Comparison of ENCODE assay signal across 1 cellular context in the genomic region with DNA sequence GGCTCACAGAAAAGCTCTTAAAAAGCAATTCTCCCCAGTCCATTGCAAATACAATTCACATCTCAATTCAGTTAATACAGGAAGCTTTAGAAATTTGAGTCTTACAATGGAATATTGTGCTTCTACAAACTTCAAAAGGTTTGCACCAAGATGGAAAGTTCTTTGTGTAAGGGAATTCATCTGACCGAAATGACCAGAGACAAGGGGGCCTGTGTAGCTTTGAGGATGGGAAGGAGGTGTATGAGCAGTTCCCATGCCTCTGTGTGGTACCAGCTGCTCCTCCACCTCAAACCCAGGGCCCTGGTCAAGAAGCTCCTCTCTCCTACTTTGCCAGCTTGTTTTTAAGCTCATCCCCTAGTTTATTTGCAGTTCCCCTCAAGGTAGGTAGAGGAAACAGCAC.
TF ChIP-seq lines count a peak whose summit lies in the region.

No MANE protein-coding gene starts in this region.

TF ChIP-seq in GM23338, 12 proteins besides CTCF, POLR2A, EP300 and RAD21:
- TF ChIP-seq, protein P1, sequence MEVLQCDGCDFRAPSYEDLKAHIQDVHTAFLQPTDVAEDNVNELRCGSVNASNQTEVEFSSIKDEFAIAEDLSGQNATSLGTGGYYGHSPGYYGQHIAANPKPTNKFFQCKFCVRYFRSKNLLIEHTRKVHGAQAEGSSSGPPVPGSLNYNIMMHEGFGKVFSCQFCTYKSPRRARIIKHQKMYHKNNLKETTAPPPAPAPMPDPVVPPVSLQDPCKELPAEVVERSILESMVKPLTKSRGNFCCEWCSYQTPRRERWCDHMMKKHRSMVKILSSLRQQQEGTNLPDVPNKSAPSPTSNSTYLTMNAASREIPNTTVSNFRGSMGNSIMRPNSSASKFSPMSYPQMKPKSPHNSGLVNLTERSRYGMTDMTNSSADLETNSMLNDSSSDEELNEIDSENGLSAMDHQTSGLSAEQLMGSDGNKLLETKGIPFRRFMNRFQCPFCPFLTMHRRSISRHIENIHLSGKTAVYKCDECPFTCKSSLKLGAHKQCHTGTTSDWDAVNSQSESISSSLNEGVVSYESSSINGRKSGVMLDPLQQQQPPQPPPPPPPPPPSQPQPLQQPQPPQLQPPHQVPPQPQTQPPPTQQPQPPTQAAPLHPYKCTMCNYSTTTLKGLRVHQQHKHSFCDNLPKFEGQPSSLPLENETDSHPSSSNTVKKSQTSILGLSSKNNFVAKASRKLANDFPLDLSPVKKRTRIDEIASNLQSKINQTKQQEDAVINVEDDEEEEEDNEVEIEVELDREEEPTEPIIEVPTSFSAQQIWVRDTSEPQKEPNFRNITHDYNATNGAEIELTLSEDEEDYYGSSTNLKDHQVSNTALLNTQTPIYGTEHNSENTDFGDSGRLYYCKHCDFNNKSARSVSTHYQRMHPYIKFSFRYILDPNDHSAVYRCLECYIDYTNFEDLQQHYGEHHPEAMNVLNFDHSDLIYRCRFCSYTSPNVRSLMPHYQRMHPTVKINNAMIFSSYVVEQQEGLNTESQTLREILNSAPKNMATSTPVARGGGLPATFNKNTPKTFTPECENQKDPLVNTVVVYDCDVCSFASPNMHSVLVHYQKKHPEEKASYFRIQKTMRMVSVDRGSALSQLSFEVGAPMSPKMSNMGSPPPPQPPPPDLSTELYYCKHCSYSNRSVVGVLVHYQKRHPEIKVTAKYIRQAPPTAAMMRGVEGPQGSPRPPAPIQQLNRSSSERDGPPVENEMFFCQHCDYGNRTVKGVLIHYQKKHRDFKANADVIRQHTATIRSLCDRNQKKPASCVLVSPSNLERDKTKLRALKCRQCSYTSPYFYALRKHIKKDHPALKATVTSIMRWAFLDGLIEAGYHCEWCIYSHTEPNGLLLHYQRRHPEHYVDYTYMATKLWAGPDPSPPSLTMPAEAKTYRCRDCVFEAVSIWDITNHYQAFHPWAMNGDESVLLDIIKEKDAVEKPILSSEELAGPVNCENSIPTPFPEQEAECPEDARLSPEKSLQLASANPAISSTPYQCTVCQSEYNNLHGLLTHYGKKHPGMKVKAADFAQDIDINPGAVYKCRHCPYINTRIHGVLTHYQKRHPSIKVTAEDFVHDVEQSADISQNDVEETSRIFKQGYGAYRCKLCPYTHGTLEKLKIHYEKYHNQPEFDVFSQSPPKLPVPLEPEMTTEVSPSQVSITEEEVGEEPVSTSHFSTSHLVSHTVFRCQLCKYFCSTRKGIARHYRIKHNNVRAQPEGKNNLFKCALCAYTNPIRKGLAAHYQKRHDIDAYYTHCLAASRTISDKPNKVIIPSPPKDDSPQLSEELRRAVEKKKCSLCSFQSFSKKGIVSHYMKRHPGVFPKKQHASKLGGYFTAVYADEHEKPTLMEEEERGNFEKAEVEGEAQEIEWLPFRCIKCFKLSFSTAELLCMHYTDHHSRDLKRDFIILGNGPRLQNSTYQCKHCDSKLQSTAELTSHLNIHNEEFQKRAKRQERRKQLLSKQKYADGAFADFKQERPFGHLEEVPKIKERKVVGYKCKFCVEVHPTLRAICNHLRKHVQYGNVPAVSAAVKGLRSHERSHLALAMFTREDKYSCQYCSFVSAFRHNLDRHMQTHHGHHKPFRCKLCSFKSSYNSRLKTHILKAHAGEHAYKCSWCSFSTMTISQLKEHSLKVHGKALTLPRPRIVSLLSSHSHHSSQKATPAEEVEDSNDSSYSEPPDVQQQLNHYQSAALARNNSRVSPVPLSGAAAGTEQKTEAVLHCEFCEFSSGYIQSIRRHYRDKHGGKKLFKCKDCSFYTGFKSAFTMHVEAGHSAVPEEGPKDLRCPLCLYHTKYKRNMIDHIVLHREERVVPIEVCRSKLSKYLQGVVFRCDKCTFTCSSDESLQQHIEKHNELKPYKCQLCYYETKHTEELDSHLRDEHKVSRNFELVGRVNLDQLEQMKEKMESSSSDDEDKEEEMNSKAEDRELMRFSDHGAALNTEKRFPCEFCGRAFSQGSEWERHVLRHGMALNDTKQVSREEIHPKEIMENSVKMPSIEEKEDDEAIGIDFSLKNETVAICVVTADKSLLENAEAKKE (CRISPR knock-in tag; IDR thresholded peaks at IDR 0.05) = no peak
- TF ChIP-seq EZH2phosphoT487 (IDR thresholded peaks at IDR 0.05; ENCODE audit: unreplicated experiment) = no peak
- no peak for TF ChIP-seq JUNB (IDR thresholded peaks at IDR 0.05; ENCODE audit: unreplicated experiment)
- no peak for TF ChIP-seq REST (IDR thresholded peaks at IDR 0.05; ENCODE audit: unreplicated experiment)
- TF ChIP-seq STAT1 (IDR thresholded peaks at IDR 0.05; ENCODE audit: unreplicated experiment) = no peak
- TF ChIP-seq NANOG (IDR thresholded peaks at IDR 0.05; ENCODE audit: borderline replicate concordance) = no peak
- TF ChIP-seq ZNF331 (CRISPR knock-in tag; IDR thresholded peaks at IDR 0.05; ENCODE audit: low read depth) = no peak
- no peak for TF ChIP-seq CREB1 (CRISPR knock-in tag; IDR thresholded peaks at IDR 0.05; ENCODE audit: low read depth)
- TF ChIP-seq, protein P2, sequence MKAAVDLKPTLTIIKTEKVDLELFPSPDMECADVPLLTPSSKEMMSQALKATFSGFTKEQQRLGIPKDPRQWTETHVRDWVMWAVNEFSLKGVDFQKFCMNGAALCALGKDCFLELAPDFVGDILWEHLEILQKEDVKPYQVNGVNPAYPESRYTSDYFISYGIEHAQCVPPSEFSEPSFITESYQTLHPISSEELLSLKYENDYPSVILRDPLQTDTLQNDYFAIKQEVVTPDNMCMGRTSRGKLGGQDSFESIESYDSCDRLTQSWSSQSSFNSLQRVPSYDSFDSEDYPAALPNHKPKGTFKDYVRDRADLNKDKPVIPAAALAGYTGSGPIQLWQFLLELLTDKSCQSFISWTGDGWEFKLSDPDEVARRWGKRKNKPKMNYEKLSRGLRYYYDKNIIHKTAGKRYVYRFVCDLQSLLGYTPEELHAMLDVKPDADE (IDR thresholded peaks at IDR 0.05) = no peak
- TF ChIP-seq EZH2 (IDR thresholded peaks at IDR 0.05; ENCODE audit: low read depth, unreplicated experiment) = no peak
- no peak for TF ChIP-seq POLR2AphosphoS5 (IDR thresholded peaks at IDR 0.05; ENCODE audit: low read depth)
- TF ChIP-seq ZNF114 (CRISPR knock-in tag; IDR thresholded peaks at IDR 0.05) = no peak
